21 cellular contexts compared by ENCODE assay signal in the genomic region with DNA sequence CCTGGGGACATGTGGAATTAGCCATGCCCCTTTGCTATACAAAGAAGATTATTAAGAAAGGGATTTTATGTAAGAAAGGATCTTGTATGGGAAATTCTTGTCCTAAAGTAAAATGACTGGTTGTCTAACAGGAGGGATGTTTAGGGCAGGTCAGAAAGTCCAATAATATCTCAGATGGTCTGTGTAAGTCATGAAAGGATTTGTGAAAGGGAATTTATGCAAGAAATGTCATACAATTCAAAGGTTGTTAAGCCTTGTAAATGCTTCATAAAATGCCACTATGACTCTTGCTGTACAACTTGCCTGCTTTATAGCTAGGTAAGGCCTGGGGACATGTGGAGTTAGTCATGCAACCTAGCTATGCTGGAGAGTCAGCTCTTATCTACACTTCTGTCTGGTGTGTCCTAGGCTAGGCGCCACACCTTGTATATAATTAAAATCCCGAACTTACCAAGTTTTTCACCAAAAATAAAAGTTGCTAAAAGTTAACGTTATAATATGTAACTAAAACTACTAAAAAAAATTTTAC. TPM values are rescaled to one million over a fixed set of nuclear protein-coding genes. Genes with fewer than 3 reads are reported as not detected.
"Had no signal": no experiment of that assay in that cellular context is flagged by ENCODE, and none has a peak within 500 bp of the region (broad histone marks: within the 10 kb centered on the region; RNA-seq: fewer than 3 reads in every experiment).

No MANE protein-coding gene starts in this region.

- FAIRE-seq: kidney, urothelium cell line had no signal

- DNase-seq: activated B cell treated with CpG ODN at 0.5 μM for 24 hours; activated CD4-positive, alpha-beta T cell treated with anti-CD3 and anti-CD28 coated beads, Interleukin-2, amount 10 ng/mL, durations not matched to agents 24 days and 14 days; activated CD8-positive, alpha-beta memory T cell treated with anti-CD3 and anti-CD28 coated beads, Interleukin-2, amount 50 U/mL, for 48 hours; activated gamma-delta T cell treated with Interleukin-2 at 50 U/mL for 16 hours; activated T-cell treated with anti-CD3 and anti-CD28 coated beads, Interleukin-2, amount 50 U/mL, for 72 hours; amniotic stem cell; central memory CD4-positive, alpha-beta T cell; cortex of kidney; effector memory CD4-positive, alpha-beta T cell; kidney; mesendoderm; nucleus accumbens; stimulated activated CD4-positive, alpha-beta T cell treated with anti-CD3 and anti-CD28 coated beads, Interleukin-1b, Interleukin-23, amount 100 ng/mL, for 48 hours; stomach; testis had no signal

- H3K4me3 ChIP-seq: prostate gland, stomach, testis had no signal

- H3K27me3 ChIP-seq: stomach, testis had no signal

- ATAC-seq: activated T-cell treated with anti-CD3 and anti-CD28 coated beads, Interleukin-2, amount 50 U/mL, for 72 hours; sciatic nerve had no signal

- H3K36me3 ChIP-seq: prostate gland, stomach had no signal

RNA-seq across cellular contexts. Expression of gene VWA3B, which starts 36.9 kb away (rescaled TPM):
- total RNA-seq: activated B cell treated with CpG ODN at 0.5 μM for 24 hours; activated CD4-positive, alpha-beta T cell treated with anti-CD3 and anti-CD28 coated beads, Interleukin-2, amount 10 ng/mL, durations not matched to agents 24 days and 14 days; epithelial cell of proximal tubule; liver; T-helper 2 cell treated with Interferon-gamma antibody and Interleukin-4, amounts not matched to agents 100 ng/mL and 5 ng/mL, for 36 hours had no signal
